11 cellular contexts compared by ENCODE assay signal in the genomic region with DNA sequence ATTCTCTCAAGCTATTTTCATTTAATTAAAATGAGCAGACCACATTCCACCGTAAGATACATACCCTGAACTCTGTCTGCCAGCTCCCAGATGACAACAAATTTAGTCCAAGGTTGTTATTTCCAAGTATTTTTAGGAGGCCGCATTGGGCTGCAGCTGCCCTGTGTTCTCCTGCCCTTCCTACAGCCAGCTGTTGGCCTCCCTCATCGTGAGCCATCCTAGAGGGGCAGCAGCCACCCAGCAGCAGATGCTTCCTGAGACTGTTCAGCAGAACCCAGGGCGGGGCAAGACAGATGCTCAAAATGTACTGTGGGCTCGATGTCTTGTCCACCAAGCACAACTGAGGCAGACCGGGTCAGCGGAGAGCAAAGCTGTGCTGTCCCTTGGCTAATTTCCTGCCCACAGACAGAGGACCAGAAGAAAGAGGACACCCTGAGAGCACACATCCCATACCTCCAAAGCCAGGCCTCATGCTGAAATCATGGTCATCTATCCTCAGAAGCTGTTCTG. TPM values are rescaled to one million over a fixed set of nuclear protein-coding genes. Genes with fewer than 3 reads are reported as not detected.
"Had no signal": no experiment of that assay in that cellular context is flagged by ENCODE, and none has a peak within 500 bp of the region (broad histone marks: within the 10 kb centered on the region; RNA-seq: fewer than 3 reads in every experiment).

No MANE protein-coding gene starts in this region.

- H3K36me3 ChIP-seq: HAP-1 had no signal

- H3K9me3 Mint-ChIP-seq: HFFc6 had no signal

- DNase-seq: GM23248, GOT3, H7, HFFc6 had no signal

- ATAC-seq: HCT116, HepG2 had no signal

- H3K9ac ChIP-seq: GM23248 had no signal

- H3K27ac ChIP-seq: GM23248, HL-60 had no signal

- H3K36me3 Mint-ChIP-seq: IgD-negative memory B cell had no signal

- H3K4me1 ChIP-seq: HAP-1 had no signal

- H3K4me1 Mint-ChIP-seq: IgD-negative memory B cell had no signal

- H3K27ac Mint-ChIP-seq: HFFc6, IgD-negative memory B cell had no signal

- H3K4me3 Mint-ChIP-seq: HFFc6, IgD-negative memory B cell had no signal

- H3K4me3 ChIP-seq: GM23248, HAP-1 had no signal

- H3K9me3 ChIP-seq: HAP-1 had no signal

- H2AFZ ChIP-seq: GM23248 had no signal

RNA-seq across cellular contexts. Expression of a gene that starts 16.4 kb away (rescaled TPM):
- total RNA-seq: GM23248, H4, HepG2, HFFc6, HT1080 had no signal
- polyA plus RNA-seq: GM23248, HepG2, IgD-negative memory B cell had no signal
